ENCODE assay signal across 9 cellular contexts in genomic region chr17:38702900-38703741, GRCh38. TPM values are rescaled to one million over a fixed set of nuclear protein-coding genes. Genes with fewer than 3 reads are reported as not detected.
A peak's percentile ranks its signal among the peaks of the same experiment; 100 is the strongest.
DNase-seq lines count a peak whose midpoint lies in the region; ATAC-seq, FAIRE-seq and TF ChIP-seq lines count a peak whose summit lies in the region.
"Had no signal": no experiment of that assay in that cellular context is flagged by ENCODE, and none has a peak within 500 bp of the region (broad histone marks: within the 10 kb centered on the region; RNA-seq: fewer than 3 reads in every experiment).

No MANE protein-coding gene starts in this region.

- CTCF ChIA-PET in activated naive CD4-positive, alpha-beta T cell treated with anti-CD3 and anti-CD28 coated beads for 36 hours (lab: Charles Lee), result no interaction called here
- CTCF ChIA-PET in activated B cell treated with CpG ODN at 0.5 μM for 24 hours (lab: Charles Lee), result no interaction called here

- no peaks in the 10 kb centered on the region for H3K9me3 Mint-ChIP-seq in activated naive CD4-positive, alpha-beta T cell treated with anti-CD3 and anti-CD28 coated beads for 36 hours
- H3K9me3 Mint-ChIP-seq in activated B cell treated with CpG ODN at 0.5 μM for 24 hours, result peaks cover 3% of the 10 kb centered on the region

- H3K4me1 ChIP-seq in esophagus muscularis mucosa, result peaks cover 22 to 56% (median 52%) of the 10 kb centered on the region in 4 donors
- H3K4me1 ChIP-seq in neutrophil (ENCODE audit: control insufficient read depth in 1 of 2, insufficient read depth in 1 of 2, low read depth in 1 of 2, low read length in 1 of 2), result peaks cover 54 to 62% of the 10 kb centered on the region in 2 experiments

- POLR2A ChIA-PET in activated B cell treated with CpG ODN at 0.5 μM for 24 hours (lab: Charles Lee), result interaction anchor here (0.5 to 7.4 kb wide), 10 partner anchors 18 to 166 kb away, joined by 3 to 73 read pairs (median 6); partner anchors contain the start of genes LASP1 and PSMB3

- H3K36me3 ChIP-seq in esophagus muscularis mucosa (peaks cover 0 to 10% (median 10%) of the 10 kb centered on the region in 4 donors), neutrophil (no peaks in the 10 kb centered on the region)

- intact Hi-C loops in activated naive CD4-positive, alpha-beta T cell treated with anti-CD3 and anti-CD28 coated beads for 36 hours (cut with micrococcal nuclease), result loop anchor here (5.0 kb wide), 1 partner anchor 1069 kb away; no protein-coding TSS in a partner anchor
- intact Hi-C loops in activated B cell treated with CpG ODN at 0.5 μM for 24 hours (cut with micrococcal nuclease) (loop anchor here (1.0 to 10.0 kb wide), 4 partner anchors 27 to 1162 kb away; partner anchors contain the start of genes CISD3, IKZF3, PIP4K2B and ZPBP2), esophagus muscularis mucosa (cut with DNase I) (loop anchor here (5.0 kb wide), 1 partner anchor 44 kb away; the partner anchor contains the start of gene PCGF2)

- TF ChIP-seq CTCF in activated B cell treated with CpG ODN at 0.5 μM for 24 hours (IDR thresholded peaks at IDR 0.05) (no peak), esophagus muscularis mucosa (IDR thresholded peaks at IDR 0.05) (no peak), neutrophil (IDR thresholded peaks at IDR 0.05) (no peak), D721Med (IDR thresholded peaks at IDR 0.05; ENCODE audit: insufficient read depth, missing control alignments) (no peak)

- 2% methylated on average over 48 of the region's 57 CpGs for WGBS in esophagus muscularis mucosa

- no peak for TF ChIP-seq POLR2A in esophagus muscularis mucosa (IDR thresholded peaks at IDR 0.05; ENCODE audit: low read depth)

- H3K27me3 Mint-ChIP-seq in activated naive CD4-positive, alpha-beta T cell treated with anti-CD3 and anti-CD28 coated beads for 36 hours (ENCODE audit: low read depth), result no peaks in the 10 kb centered on the region
- no peaks in the 10 kb centered on the region for H3K27me3 Mint-ChIP-seq in activated B cell treated with CpG ODN at 0.5 μM for 24 hours

- peaks cover 26% of the 10 kb centered on the region for H3K36me3 Mint-ChIP-seq in activated naive CD4-positive, alpha-beta T cell treated with anti-CD3 and anti-CD28 coated beads for 36 hours (ENCODE audit: low read depth)
- H3K36me3 Mint-ChIP-seq in activated B cell treated with CpG ODN at 0.5 μM for 24 hours (ENCODE audit: low read depth), result peaks cover 24% of the 10 kb centered on the region

- no peak for DNase-seq in activated naive CD4-positive, alpha-beta T cell treated with anti-CD3 and anti-CD28 coated beads for 36 hours
- DNase-seq in activated naive CD4-positive, alpha-beta T cell (lab: John Stamatoyannopoulos, UW), result no peak
- DNase-seq in activated B cell treated with CpG ODN at 0.5 μM for 24 hours, result peak; percentile 31
- DNase-seq in esophagus muscularis mucosa (ENCODE audit: extremely low spot score), result no peak
- no peak for DNase-seq in D721Med (ENCODE audit: insufficient read length, low spot score)
- no peak for DNase-seq in NCI-H82 treated with DMSO at 0.1 percent for 48 hours (lab: John Stamatoyannopoulos, UW; ENCODE audit: unreplicated experiment)

- no peak for TF ChIP-seq EP300 in esophagus muscularis mucosa (IDR thresholded peaks at IDR 0.05)

- H3K4me3 ChIP-seq in esophagus muscularis mucosa (peak overlapping the region; percentile 67 to 99 (median 90)), neutrophil (ENCODE audit: low read depth in 1 of 2, low read length in 1 of 2) (peak overlapping the region; percentile 86 to 93)

- H3K4me3 Mint-ChIP-seq in activated naive CD4-positive, alpha-beta T cell treated with anti-CD3 and anti-CD28 coated beads for 36 hours, result peak overlapping the region; percentile 100
- peak overlapping the region; percentile 96 for H3K4me3 Mint-ChIP-seq in activated B cell treated with CpG ODN at 0.5 μM for 24 hours

- peaks cover 45% of the 10 kb centered on the region for H3K4me1 Mint-ChIP-seq in activated naive CD4-positive, alpha-beta T cell treated with anti-CD3 and anti-CD28 coated beads for 36 hours (ENCODE audit: low read depth)
- H3K4me1 Mint-ChIP-seq in activated B cell treated with CpG ODN at 0.5 μM for 24 hours, result peaks cover 54% of the 10 kb centered on the region

- no peaks in the 10 kb centered on the region for H3K27me3 ChIP-seq in esophagus muscularis mucosa
- H3K27me3 ChIP-seq in neutrophil, result peaks cover 27% of the 10 kb centered on the region

- H3K27ac ChIP-seq in esophagus muscularis mucosa (replicated peaks in 1 of 4) (peak overlapping the region; percentile 94 to 98 (median 96)), neutrophil (peak overlapping the region; percentile 93)

- H3K9me3 ChIP-seq in esophagus muscularis mucosa (no peaks in the 10 kb centered on the region), neutrophil (no peaks in the 10 kb centered on the region)

- ATAC-seq in activated B cell treated with CpG ODN at 0.5 μM for 24 hours (ENCODE audit: low read depth) (no peak), HG03196 (IDR thresholded peaks at IDR 0.05; ENCODE audit: unreplicated experiment) (no peak)

- no peak for FAIRE-seq in D721Med (lab: Jason Lieb, UNC)
- FAIRE-seq: GM18507 had no signal

- H3K27ac Mint-ChIP-seq in activated naive CD4-positive, alpha-beta T cell treated with anti-CD3 and anti-CD28 coated beads for 36 hours, result peak overlapping the region; percentile 100
- H3K27ac Mint-ChIP-seq in activated B cell treated with CpG ODN at 0.5 μM for 24 hours, result peak overlapping the region; percentile 99

RNA-seq across cellular contexts. Expression of gene MLLT6, which starts 2.0 kb away (rescaled TPM):
- total RNA-seq in activated naive CD4-positive, alpha-beta T cell treated with anti-CD3 and anti-CD28 coated beads for 36 hours, result 100 to 1,000 TPM; 170 to 177 TPM
- total RNA-seq in activated B cell treated with CpG ODN at 0.5 μM for 24 hours (166 and 192 TPM in 2 replicates), esophagus muscularis mucosa (10 to 100 TPM; 62.7 to 83.6 (median 73.0) TPM)

RNA-seq across cellular contexts. Expression of gene CISD3, which starts 27.0 kb away (rescaled TPM):
- 10 to 100 TPM; 35.1 to 35.8 TPM for total RNA-seq in activated naive CD4-positive, alpha-beta T cell treated with anti-CD3 and anti-CD28 coated beads for 36 hours
- total RNA-seq in activated B cell treated with CpG ODN at 0.5 μM for 24 hours, result 11.2 and 12.1 TPM in 2 replicates
- total RNA-seq in esophagus muscularis mucosa, result 10 to 100 TPM; 10.1 to 18.5 (median 18.0) TPM

RNA-seq across cellular contexts. Expression of gene EPOP, which starts 28.4 kb away (rescaled TPM):
- 10 to 100 TPM; 17.6 to 19.2 TPM for total RNA-seq in activated naive CD4-positive, alpha-beta T cell treated with anti-CD3 and anti-CD28 coated beads for 36 hours
- total RNA-seq in activated B cell treated with CpG ODN at 0.5 μM for 24 hours (2.8 and 3.0 TPM in 2 replicates), esophagus muscularis mucosa (1 to 10 TPM in 3 of 4 donors, under 1 TPM in 1; 0.42 to 7.3 (median 2.7) TPM)

RNA-seq across cellular contexts. Expression of gene PCGF2, which starts 45.0 kb away (rescaled TPM):
- total RNA-seq in activated naive CD4-positive, alpha-beta T cell treated with anti-CD3 and anti-CD28 coated beads for 36 hours, result 1 to 10 TPM; 1.2 TPM
- not detected in 2 replicates for total RNA-seq in activated B cell treated with CpG ODN at 0.5 μM for 24 hours
- total RNA-seq in esophagus muscularis mucosa, result 10 to 100 TPM; 10.3 to 15.7 (median 12.4) TPM

RNA-seq across cellular contexts. Expression of gene PSMB3, which starts 49.4 kb away (rescaled TPM):
- total RNA-seq in activated naive CD4-positive, alpha-beta T cell treated with anti-CD3 and anti-CD28 coated beads for 36 hours, result 100 to 1,000 TPM; 368 to 369 TPM
- total RNA-seq in activated B cell treated with CpG ODN at 0.5 μM for 24 hours (234 and 250 TPM in 2 replicates), esophagus muscularis mucosa (100 to 1,000 TPM; 122 to 158 (median 137) TPM)
